ENCODE assay signal across 17 cellular contexts in genomic region chr18:42813570-42813969, GRCh38.
DNase-seq lines count a peak whose midpoint lies in the region; ATAC-seq and TF ChIP-seq lines count a peak whose summit lies in the region.
"Had no signal": no experiment of that assay in that cellular context is flagged by ENCODE, and none has a peak within 500 bp of the region (broad histone marks: within the 10 kb centered on the region; RNA-seq: fewer than 3 reads in every experiment).

No MANE protein-coding gene starts in this region.

- no peak overlapping the region for H2BK120ac ChIP-seq in H9 (ENCODE audit: low read depth, low read length, poor library complexity, severe bottlenecking)

- H3K9me3 ChIP-seq in H9 (ENCODE audit: control insufficient read depth, low read depth, low read length), result no peaks in the 10 kb centered on the region
- H3K9me3 ChIP-seq: Caco-2 had no signal

- no peak overlapping the region for H4K5ac ChIP-seq in H9 (ENCODE audit: insufficient read length, low read depth, low read length)

- no peak overlapping the region for H3K14ac ChIP-seq in H9 (ENCODE audit: insufficient read depth, low read length)

- no peak overlapping the region for H4K8ac ChIP-seq in H9 (replicated peaks; ENCODE audit: insufficient read length, low read depth, low read length)

- H3K27ac Mint-ChIP-seq in H9 (peak overlapping the region in 2 of 3 experiments; percentile 50 to 57; a peak in 2 of 7 replicates), progenitor cell of endocrine pancreas (peak overlapping the region; percentile 45), mesothelial cell of epicardium (no peak overlapping the region)
- H3K27ac Mint-ChIP-seq: CD4-positive, alpha-beta T cell had no signal

- H3K56ac ChIP-seq in H9 (ENCODE audit: insufficient read length, low read depth, low read length), result no peak overlapping the region

- no peaks in the 10 kb centered on the region for H3K23me2 ChIP-seq in H9 (ENCODE audit: insufficient read length, low read depth, low read length, poor library complexity, severe bottlenecking)

- H4K20me1 ChIP-seq in H9 (ENCODE audit: control insufficient read depth, insufficient read depth, insufficient read length), result no peaks in the 10 kb centered on the region

- ATAC-seq in GM18505 (IDR thresholded peaks at IDR 0.05; ENCODE audit: unreplicated experiment) (no peak), left lobe of liver (no peak)
- ATAC-seq: K562 had no signal

- H2BK12ac ChIP-seq in H9 (ENCODE audit: insufficient read length, low read depth, low read length), result no peak overlapping the region

- no peak overlapping the region for H2AK5ac ChIP-seq in H9 (ENCODE audit: insufficient read length, low read length)

- no peak overlapping the region for H3K9ac ChIP-seq in H9 (ENCODE audit: extremely low read depth, insufficient read length, low read length)

- no peak overlapping the region for H3K18ac ChIP-seq in H9 (ENCODE audit: insufficient read length, low read depth, low read length)

- no peak overlapping the region for H3K4me3 Mint-ChIP-seq in H9
- H3K4me3 Mint-ChIP-seq in progenitor cell of endocrine pancreas (ENCODE audit: low read depth), result no peak overlapping the region
- no peak overlapping the region for H3K4me3 Mint-ChIP-seq in mesothelial cell of epicardium
- H3K4me3 Mint-ChIP-seq: CD4-positive, alpha-beta T cell had no signal

- no peaks in the 10 kb centered on the region for H3K79me2 ChIP-seq in H9 (ENCODE audit: insufficient read depth, low read length)

- no peak overlapping the region for H2AFZ ChIP-seq in H9 (ENCODE audit: low read length)

- H2BK20ac ChIP-seq in H9 (ENCODE audit: low read depth, low read length, poor library complexity, severe bottlenecking), result no peak overlapping the region

- no peak overlapping the region for H2BK5ac ChIP-seq in H9 (ENCODE audit: insufficient read length, low read length)

- no peaks in the 10 kb centered on the region; the same call in 1 of the 2 replicates for H3K4me1 ChIP-seq in H9 (ENCODE audit: insufficient read depth, low read length)
- H3K4me1 ChIP-seq: Caco-2 had no signal

- H3K36me3 Mint-ChIP-seq in H9 (ENCODE audit: insufficient read depth in 1 of 3, low read depth in 3 of 3), result no peaks in the 10 kb centered on the region; a peak in 1 of 7 replicates
- no peaks in the 10 kb centered on the region for H3K36me3 Mint-ChIP-seq in progenitor cell of endocrine pancreas (ENCODE audit: insufficient read depth)
- H3K36me3 Mint-ChIP-seq in mesothelial cell of epicardium, result no peaks in the 10 kb centered on the region

- WGBS in H9 (ENCODE audit: extremely low coverage, insufficient read length, low lambda C conversion rate), result no CpG with 5 or more reads among the region's 4 CpGs

- no peaks in the 10 kb centered on the region for H3K27me3 ChIP-seq in H9 (ENCODE audit: insufficient read depth, low read length)

- H3K4me1 Mint-ChIP-seq in H9, result peaks cover 25 to 34% of the 10 kb centered on the region in 2 experiments
- peaks cover 4% of the 10 kb centered on the region for H3K4me1 Mint-ChIP-seq in progenitor cell of endocrine pancreas (ENCODE audit: low read depth)
- H3K4me1 Mint-ChIP-seq in mesothelial cell of epicardium, result peaks cover 1% of the 10 kb centered on the region

- H3K9me3 Mint-ChIP-seq in H9, result no peaks in the 10 kb centered on the region; a peak in 1 of 5 replicates
- peaks cover 3% of the 10 kb centered on the region for H3K9me3 Mint-ChIP-seq in progenitor cell of endocrine pancreas (ENCODE audit: low read depth)
- no peaks in the 10 kb centered on the region for H3K9me3 Mint-ChIP-seq in mesothelial cell of epicardium

- H3K79me1 ChIP-seq in H9 (ENCODE audit: insufficient read depth, low read depth, low read length, poor library complexity, severe bottlenecking), result no peaks in the 10 kb centered on the region

- no peak overlapping the region for H3K27ac ChIP-seq in H9 (ENCODE audit: insufficient read length, low read depth, low read length)
- H3K27ac ChIP-seq: C4-2B had no signal

- H3K4ac ChIP-seq in H9 (ENCODE audit: low read depth, low read length), result no peak overlapping the region

- TF ChIP-seq CTCF in H9 (conservative IDR thresholded peaks at IDR 0.05) (no peak), progenitor cell of endocrine pancreas (IDR thresholded peaks at IDR 0.05; ENCODE audit: unreplicated experiment) (no peak), mesothelial cell of epicardium (IDR thresholded peaks at IDR 0.05; ENCODE audit: unreplicated experiment) (no peak)

- H3K27me3 Mint-ChIP-seq in H9 (ENCODE audit: low read depth), result no peaks in the 10 kb centered on the region
- no peaks in the 10 kb centered on the region for H3K27me3 Mint-ChIP-seq in progenitor cell of endocrine pancreas
- H3K27me3 Mint-ChIP-seq in mesothelial cell of epicardium (ENCODE audit: low read depth), result no peaks in the 10 kb centered on the region
- H3K27me3 Mint-ChIP-seq: CD4-positive, alpha-beta T cell had no signal

- no peak overlapping the region for H3K23ac ChIP-seq in H9 (ENCODE audit: insufficient read length, low read depth, low read length)

- no peak overlapping the region for H4K91ac ChIP-seq in H9 (ENCODE audit: insufficient read length, low read depth, low read length)

- no peak overlapping the region for H2BK15ac ChIP-seq in H9 (ENCODE audit: low read depth, low read length)

- H3T11ph ChIP-seq in H9 (ENCODE audit: low read length), result no peak overlapping the region

- DNase-seq in H9 (no peak), Kasumi-1 (lab: John Stamatoyannopoulos, UW) (peak; percentile 43 to 46), iris pigment epithelial cell (ENCODE audit: low read depth) (peak; percentile 5), progenitor cell of endocrine pancreas (ENCODE audit: low spot score, unreplicated experiment) (no peak), mesothelial cell of epicardium (ENCODE audit: low spot score in 2 of 2, unreplicated experiment in 2 of 2) (no peak), left lobe of liver (ENCODE audit: low spot score) (no peak)
- DNase-seq: ACHN; Caco-2; CD4-positive, alpha-beta T cell; DMS79 treated with DMSO at 0.1 percent for 48 hours; GF-D8; GOT3; H7; IMR-90 had no signal

- TF ChIP-seq POLR2A in GM18505 (IDR thresholded peaks at IDR 0.05; ENCODE audit: borderline replicate concordance, extremely low read depth, insufficient read depth, insufficient read length), result no peak

- H3K4me2 ChIP-seq in H9 (ENCODE audit: insufficient read depth, insufficient read length, low read length), result no peak overlapping the region

Comparison
In these comparisons a context has a peak if more than half of its experiments do, and no peak if none do; other contexts are left out.
1. DNase-seq: peak in Kasumi-1 (2 of 2) and iris pigment epithelial cell (single experiment); none in H9 (single experiment), progenitor cell of endocrine pancreas (single experiment), mesothelial cell of epicardium (0 of 2) and left lobe of liver (single experiment).